8 cellular contexts compared by ENCODE assay signal in the genomic region with DNA sequence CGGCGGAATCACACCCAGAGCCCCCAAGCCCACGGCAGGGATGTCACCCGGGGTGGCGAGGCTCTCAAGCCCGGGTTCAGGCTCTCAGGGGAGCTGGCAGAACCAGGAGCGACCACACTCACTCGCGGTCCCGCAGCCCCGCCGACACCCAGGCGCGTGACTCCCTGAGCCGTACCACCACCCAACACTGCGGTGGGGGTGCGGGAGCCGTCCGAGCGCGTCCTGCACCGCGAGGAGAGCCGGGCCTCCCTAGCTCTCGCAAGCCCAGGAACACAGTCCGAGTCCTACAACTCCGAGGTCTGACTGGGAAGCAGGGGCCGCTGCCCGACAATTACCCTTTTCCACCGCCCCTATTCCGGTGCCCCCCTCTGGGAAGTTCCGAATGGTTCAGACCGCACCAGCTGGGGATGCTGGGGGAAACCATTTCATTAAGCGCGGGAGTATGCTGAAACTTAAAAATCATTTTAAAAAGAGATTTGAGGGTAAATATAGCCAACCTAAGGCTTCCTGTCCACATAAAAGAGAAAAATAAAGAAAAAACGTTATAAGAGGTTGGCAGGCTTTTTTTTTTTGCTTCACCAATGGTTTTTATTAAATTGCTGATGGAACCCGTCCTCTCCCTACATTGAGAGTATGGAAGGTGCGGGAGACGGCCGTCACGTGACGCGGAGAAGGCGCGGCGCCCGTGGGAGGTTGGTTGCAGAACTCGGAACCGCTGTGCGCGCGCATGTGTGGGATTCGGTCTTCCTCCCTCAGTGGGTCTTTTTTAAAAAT. TPM values are rescaled to one million over a fixed set of nuclear protein-coding genes. Genes with fewer than 3 reads are reported as not detected.
DNase-seq lines count a peak whose midpoint lies in the region; ATAC-seq and TF ChIP-seq lines count a peak whose summit lies in the region.

Gene FLCN (minus strand): TSS at position 143 of the 774 bp plus-strand sequence. CDS start 9,031 bp downstream, outside the sequence.

- peak; percentile 83 for DNase-seq in A172 (ENCODE audit: low spot score)
- peak; percentile 62 for DNase-seq in NCI-H2107 treated with DMSO at 0.1 percent for 48 hours (lab: John Stamatoyannopoulos, UW; ENCODE audit: unreplicated experiment)
- DNase-seq in UCSD-AML1 (lab: John Stamatoyannopoulos, UW; ENCODE audit: unreplicated experiment): peak; percentile 84
- DNase-seq in gastrocnemius medialis: peak; percentile 80 to 89

- peaks cover 24 to 38% of the 10 kb centered on the region in 2 donors for H3K4me1 ChIP-seq in gastrocnemius medialis

- peak within 1 kb of the TSS; percentile 98 to 100 (median 100) for H3K27ac ChIP-seq in gastrocnemius medialis

- TF ChIP-seq CTCF in brain (conservative IDR thresholded peaks at IDR 0.05) (no peak), gastrocnemius medialis (IDR thresholded peaks at IDR 0.05 in 4 of 5, conservative IDR thresholded peaks at IDR 0.05 in 1 of 5) (peak in 2 of 5 experiments; percentile 46 to 54)

- H3K36me3 ChIP-seq in gastrocnemius medialis: peaks cover 0 to 8% of the 10 kb centered on the region in 2 donors

- H3K4me3 Mint-ChIP-seq in brain: peak within 1 kb of the TSS; percentile 95 to 100 (median 97)

- peaks cover 44% of the 10 kb centered on the region for H3K4me1 Mint-ChIP-seq in brain

- peaks cover 0 to 4% (median 0%) of the 10 kb centered on the region in 5 experiments for H3K9me3 Mint-ChIP-seq in brain

- ATAC-seq in GM18520 (IDR thresholded peaks at IDR 0.05; ENCODE audit: unreplicated experiment): peak; percentile 67
- peak; percentile 56 for ATAC-seq in HG03060 (IDR thresholded peaks at IDR 0.05; ENCODE audit: low read depth, unreplicated experiment)
- peak; percentile 65 to 67 for ATAC-seq in gastrocnemius medialis

- peaks cover 15% of the 10 kb centered on the region for H3K27me3 Mint-ChIP-seq in brain

- no peaks in the 10 kb centered on the region for H3K27me3 ChIP-seq in gastrocnemius medialis

- peak within 1 kb of the TSS; percentile 99 to 100 (median 100) for H3K27ac Mint-ChIP-seq in brain

- H3K36me3 Mint-ChIP-seq in brain: peaks cover 3% of the 10 kb centered on the region

- H3K9me3 ChIP-seq in gastrocnemius medialis: no peaks in the 10 kb centered on the region

- intact Hi-C loops in gastrocnemius medialis (cut with DNase I; ENCODE audit: low total_unique reads): loop anchor here (2.0 to 5.0 kb wide), 4 partner anchors 44 to 545 kb away; partner anchors contain the start of genes COPS3 and PEMT

- in situ Hi-C loops in gastrocnemius medialis (cut with MboI; ENCODE audit: low sequenced_read_pairs in 4 of 4): no loop called here

- peak; percentile 96 for TF ChIP-seq POLR2A in gastrocnemius medialis (IDR thresholded peaks at IDR 0.05)

- peak within 1 kb of the TSS; percentile 91 for H3K4me3 ChIP-seq in iPS-11a (ENCODE audit: low read depth, low read length)
- H3K4me3 ChIP-seq in gastrocnemius medialis: peak within 1 kb of the TSS; percentile 90 to 100 (median 100)

RNA-seq across cellular contexts. Expression of gene FLCN, which starts in this region (rescaled TPM):
- total RNA-seq in A172 (2014; rRNA removed; shearing (Covaris generic)): 58.2 and 78.1 TPM in 2 replicates
- polyA plus RNA-seq in brain (ENCODE audit: insufficient read depth, low read depth, low replicate concordance): 21.3 TPM
- 10 to 100 TPM; 31.7 to 62.0 (median 39.2) TPM for total RNA-seq in gastrocnemius medialis

Comparison
In these comparisons a context has a peak if more than half of its experiments do, and no peak if none do; other contexts are left out.
1. Peak in every context shown above with its lines: DNase-seq, ATAC-seq, H3K4me3 ChIP-seq and H3K27ac ChIP-seq.